20 cellular contexts compared by ENCODE assay signal in genomic region chr6:112116215-112116614, GRCh38. TPM values are rescaled to one million over a fixed set of nuclear protein-coding genes. Genes with fewer than 3 reads are reported as not detected.
A peak's percentile ranks its signal among the peaks of the same experiment; 100 is the strongest.
DNase-seq lines count a peak whose midpoint lies in the region; ATAC-seq, FAIRE-seq and TF ChIP-seq lines count a peak whose summit lies in the region.
"Had no signal": no experiment of that assay in that cellular context is flagged by ENCODE, and none has a peak within 500 bp of the region (broad histone marks: within the 10 kb centered on the region; RNA-seq: fewer than 3 reads in every experiment).

No MANE protein-coding gene starts in this region.

- H3K27me3 ChIP-seq in bronchial epithelial cell (ENCODE audit: control insufficient read depth, insufficient read depth, low read length) (no peaks in the 10 kb centered on the region), right lobe of liver (no peaks in the 10 kb centered on the region)
- H3K27me3 ChIP-seq: upper lobe of left lung had no signal

- TF ChIP-seq CTCF in bronchial epithelial cell (IDR thresholded peaks at IDR 0.05; ENCODE audit: insufficient read depth, low read length, severe bottlenecking) (peak; percentile 6), right lobe of liver (IDR thresholded peaks at IDR 0.05) (peak in 2 of 4 donors; percentile 4 to 22)

- H3K4me1 ChIP-seq in right lobe of liver: peaks cover 0 to 31% (median 2%) of the 10 kb centered on the region in 4 donors
- H3K4me1 ChIP-seq: upper lobe of left lung had no signal

- 23% methylated on average over 1 of the region's 1 CpG for WGBS in right lobe of liver (ENCODE audit: insufficient coverage, low coverage, low lambda C conversion rate, missing lambda C conversion rate)

- DNase-seq in NCI-H82 (lab: John Stamatoyannopoulos, UW) (peak; percentile 32), NCI-H82 treated with DMSO at 0.1 percent for 48 hours (lab: John Stamatoyannopoulos, UW; ENCODE audit: unreplicated experiment) (no peak), bronchial epithelial cell (ENCODE audit: low read depth) (no peak), right lobe of liver (peak; percentile 27 to 68 (median 54)), D341Med (ENCODE audit: low spot score) (no peak), posterior vena cava (ENCODE audit: low spot score) (no peak), medulla oblongata (ENCODE audit: extremely low spot score) (no peak)
- DNase-seq: C1 segment of cervical spinal cord; effector CD4-positive, alpha-beta T cell; left cardiac atrium; NCI-H1092; NCI-H2081; stimulated activated CD4-positive, alpha-beta T cell treated with anti-CD3 and anti-CD28 coated beads, Interleukin-4, amount 100 ng/mL, for 1 hour; stimulated activated naive CD8-positive, alpha-beta T cell treated with anti-CD3 and anti-CD28 coated beads, Interleukin-15, Interleukin-2, amounts not matched to agents 100 U/mL and 50 U/mL, for 24 hours; upper lobe of left lung had no signal

- no peaks in the 10 kb centered on the region for H3K9me3 ChIP-seq in right lobe of liver
- H3K9me3 ChIP-seq: upper lobe of left lung had no signal

- no peak overlapping the region for H3K4me3 ChIP-seq in bronchial epithelial cell (ENCODE audit: low read depth, low read length)
- no peak overlapping the region for H3K4me3 ChIP-seq in right lobe of liver
- H3K4me3 ChIP-seq: upper lobe of left lung had no signal

- TF ChIP-seq POLR2A in right lobe of liver (IDR thresholded peaks at IDR 0.05): no peak

- intact Hi-C loops in right lobe of liver (cut with DNase I): no loop called here
- intact Hi-C loops in posterior vena cava (cut with DNase I): no loop called here

- H3K36me3 ChIP-seq in bronchial epithelial cell (ENCODE audit: control insufficient read depth, insufficient read depth, low read length): no peaks in the 10 kb centered on the region
- H3K36me3 ChIP-seq in right lobe of liver: no peaks in the 10 kb centered on the region

- ATAC-seq in right lobe of liver (peak; percentile 83 to 88 (median 84)), HG03025 (IDR thresholded peaks at IDR 0.05; ENCODE audit: low FRiP score, unreplicated experiment) (no peak)
- ATAC-seq: activated naive CD4-positive, alpha-beta T cell treated with anti-CD3 and anti-CD28 coated beads, Interleukin-2, amount 50 U/mL, for 72 hours; esophagus mucosa; left cardiac atrium; stimulated activated naive CD8-positive, alpha-beta T cell treated with anti-CD3 and anti-CD28 coated beads, Interleukin-15, Interleukin-2, amounts not matched to agents 100 U/mL and 50 U/mL, for 24 hours had no signal

- H3K27ac ChIP-seq in right lobe of liver: peak overlapping the region in 2 of 3 donors; percentile 27 to 31
- H3K27ac ChIP-seq: RWPE1, upper lobe of left lung had no signal

- no peak for FAIRE-seq in bronchial epithelial cell (lab: Jason Lieb, UNC)
- FAIRE-seq: astrocyte had no signal

RNA-seq across cellular contexts. Expression of gene FAM229B, which starts 28.8 kb away (rescaled TPM):
- total RNA-seq in bronchial epithelial cell (1.6 and 4.0 TPM in 2 replicates), right lobe of liver (10 to 100 TPM in 2 of 6 experiments, 1 to 10 TPM in 4; 6.3 to 13.9 (median 9.1) TPM), posterior vena cava (10 to 100 TPM; 23.3 to 29.6 TPM)

RNA-seq across cellular contexts. Expression of gene TUBE1, which starts 28.9 kb away (rescaled TPM):
- total RNA-seq in bronchial epithelial cell: 33.4 and 41.1 TPM in 2 replicates
- 10 to 100 TPM; 16.2 to 38.0 (median 27.7) TPM for total RNA-seq in right lobe of liver
- 10 to 100 TPM; 17.0 to 20.6 TPM for total RNA-seq in posterior vena cava

Comparison
In these comparisons a context has a peak if more than half of its experiments do, and no peak if none do; other contexts are left out.
1. DNase-seq: peak in NCI-H82 (single experiment) and right lobe of liver (3 of 3); none in NCI-H82 treated with DMSO at 0.1 percent for 48 hours (single experiment), bronchial epithelial cell (single experiment), D341Med (single experiment), posterior vena cava (single experiment) and medulla oblongata (single experiment).